21 cellular contexts compared by ENCODE assay signal in genomic region chr3:16316396-16316795, GRCh38. TPM values are rescaled to one million over a fixed set of nuclear protein-coding genes. Genes with fewer than 3 reads are reported as not detected.
DNase-seq lines count a peak whose midpoint lies in the region; ATAC-seq lines count a peak whose summit lies in the region.
"Had no signal": no experiment of that assay in that cellular context is flagged by ENCODE, and none has a peak within 500 bp of the region (broad histone marks: within the 10 kb centered on the region; RNA-seq: fewer than 3 reads in every experiment).

No MANE protein-coding gene starts in this region.

- peaks cover 62% of the 10 kb centered on the region for H3K36me3 ChIP-seq in CD4-positive, alpha-beta memory T cell (ENCODE audit: insufficient read depth, low read length)

- no peaks in the 10 kb centered on the region for H3K27me3 ChIP-seq in CD4-positive, alpha-beta memory T cell (ENCODE audit: insufficient read depth, low read length)
- H3K27me3 ChIP-seq: neutrophil, Peyer's patch, upper lobe of right lung had no signal

- no peak for ATAC-seq in activated CD8-positive, alpha-beta T cell treated with anti-CD3 and anti-CD28 coated beads, Interleukin-2, amount 10 ng/mL, durations not matched to agents 7 days and 5 days
- ATAC-seq in left lobe of liver = peak; percentile 32
- ATAC-seq in GM18511 (IDR thresholded peaks at IDR 0.05; ENCODE audit: unreplicated experiment) = no peak
- ATAC-seq in HG02973 (IDR thresholded peaks at IDR 0.05; ENCODE audit: unreplicated experiment) = no peak
- ATAC-seq: upper lobe of right lung had no signal

- no peaks in the 10 kb centered on the region for H3K9me3 ChIP-seq in CD4-positive, alpha-beta memory T cell (ENCODE audit: control insufficient read depth in 1 of 2, low read length in 2 of 2)
- H3K9me3 ChIP-seq: Caco-2, neutrophil, Peyer's patch, upper lobe of right lung had no signal

- CTCF ChIA-PET in CD4-positive, alpha-beta memory T cell (lab: Charles Lee; ENCODE audit: partially characterized antibody) = interaction anchor here (1.6 to 16.2 kb wide), 5 partner anchors 12 to 48 kb away, joined by 4 to 488 read pairs (median 132); partner anchors contain the start of genes DPH3 and OXNAD1
- CTCF ChIA-PET in activated CD8-positive, alpha-beta T cell treated with anti-CD3 and anti-CD28 coated beads, Interleukin-2, amount 10 ng/mL, durations not matched to agents 7 days and 5 days (lab: Charles Lee) = interaction anchor here (1.1 to 12.3 kb wide), 6 partner anchors 12 to 48 kb away, joined by 3 to 264 read pairs (median 40); partner anchors contain the start of genes DPH3 and OXNAD1

- no peak overlapping the region for H3K4me3 ChIP-seq in CD4-positive, alpha-beta memory T cell (ENCODE audit: low read length in 2 of 2)
- H3K4me3 ChIP-seq: lung, Peyer's patch, upper lobe of right lung had no signal

- no peak overlapping the region for H3K4me3 Mint-ChIP-seq in activated CD4-positive, alpha-beta T cell treated with anti-CD3 and anti-CD28 coated beads, Interleukin-2, amount 10 ng/mL, durations not matched to agents 24 days and 14 days
- H3K4me3 Mint-ChIP-seq in CD4-positive, alpha-beta memory T cell = peak overlapping the region in 3 of 8 donors; percentile 21 to 79 (median 58)
- H3K4me3 Mint-ChIP-seq in activated CD8-positive, alpha-beta T cell treated with anti-CD3 and anti-CD28 coated beads, Interleukin-2, amount 10 ng/mL, durations not matched to agents 7 days and 5 days = no peak overlapping the region

- peaks cover 84% of the 10 kb centered on the region for H3K4me1 Mint-ChIP-seq in activated CD4-positive, alpha-beta T cell treated with anti-CD3 and anti-CD28 coated beads, Interleukin-2, amount 10 ng/mL, durations not matched to agents 24 days and 14 days
- peaks cover 79 to 96% (median 86%) of the 10 kb centered on the region in 4 donors for H3K4me1 Mint-ChIP-seq in CD4-positive, alpha-beta memory T cell
- peaks cover 96% of the 10 kb centered on the region for H3K4me1 Mint-ChIP-seq in activated CD8-positive, alpha-beta T cell treated with anti-CD3 and anti-CD28 coated beads, Interleukin-2, amount 10 ng/mL, durations not matched to agents 7 days and 5 days (ENCODE audit: low read depth)

- POLR2A ChIA-PET in CD4-positive, alpha-beta memory T cell (lab: Charles Lee; ENCODE audit: partially characterized antibody) = interaction anchor here (0.8 to 14.2 kb wide), 7 partner anchors 12 to 196 kb away, joined by 3 to 361 read pairs (median 21); partner anchors contain the start of genes DPH3 and OXNAD1
- POLR2A ChIA-PET in activated CD8-positive, alpha-beta T cell treated with anti-CD3 and anti-CD28 coated beads, Interleukin-2, amount 10 ng/mL, durations not matched to agents 7 days and 5 days (lab: Charles Lee) = interaction anchor here (0.5 to 3.3 kb wide), 5 partner anchors 28 to 200 kb away, joined by 3 to 18 read pairs (median 3); partner anchors contain the start of genes DPH3 and OXNAD1

- peak; percentile 57 for DNase-seq in activated CD4-positive, alpha-beta T cell treated with anti-CD3 and anti-CD28 coated beads, Interleukin-2, amount 10 ng/mL, durations not matched to agents 24 days and 14 days
- DNase-seq in activated CD4-positive, alpha-beta T cell treated with anti-CD3 and anti-CD28 coated beads for 1 hour = no peak
- DNase-seq in CD4-positive, alpha-beta memory T cell = no peak
- no peak for DNase-seq in activated CD8-positive, alpha-beta T cell treated with anti-CD3 and anti-CD28 coated beads, Interleukin-2, amount 10 ng/mL, durations not matched to agents 7 days and 5 days
- DNase-seq in left lobe of liver (ENCODE audit: low spot score) (no peak), GF-D8 (lab: John Stamatoyannopoulos, UW) (no peak)
- DNase-seq: activated CD4-positive, alpha-beta T cell treated with anti-CD3 and anti-CD28 coated beads for 48 hours; activated naive CD4-positive, alpha-beta T cell treated with anti-CD3 and anti-CD28 coated beads, Interleukin-2, amount 50 U/mL, for 16 hours; Caco-2; HCEC 1CT; NCI-H1092 treated with DMSO at 0.1 percent for 48 hours; NCI-H1930; NCI-H526 treated with DMSO at 0.1 percent for 48 hours; Peyer's patch; substantia nigra; upper lobe of right lung had no signal

- H3K4me1 ChIP-seq in CD4-positive, alpha-beta memory T cell (ENCODE audit: insufficient read depth, low read length) = peaks cover 90% of the 10 kb centered on the region

- peaks cover 77% of the 10 kb centered on the region for H3K36me3 Mint-ChIP-seq in activated CD4-positive, alpha-beta T cell treated with anti-CD3 and anti-CD28 coated beads, Interleukin-2, amount 10 ng/mL, durations not matched to agents 24 days and 14 days (ENCODE audit: low read depth)
- peaks cover 55 to 86% of the 10 kb centered on the region in 2 donors for H3K36me3 Mint-ChIP-seq in CD4-positive, alpha-beta memory T cell
- H3K36me3 Mint-ChIP-seq in activated CD8-positive, alpha-beta T cell treated with anti-CD3 and anti-CD28 coated beads, Interleukin-2, amount 10 ng/mL, durations not matched to agents 7 days and 5 days (ENCODE audit: low read depth) = peaks cover 97% of the 10 kb centered on the region

- H3K27me3 Mint-ChIP-seq in activated CD4-positive, alpha-beta T cell treated with anti-CD3 and anti-CD28 coated beads, Interleukin-2, amount 10 ng/mL, durations not matched to agents 24 days and 14 days = no peaks in the 10 kb centered on the region
- no peaks in the 10 kb centered on the region for H3K27me3 Mint-ChIP-seq in CD4-positive, alpha-beta memory T cell
- H3K27me3 Mint-ChIP-seq in activated CD8-positive, alpha-beta T cell treated with anti-CD3 and anti-CD28 coated beads, Interleukin-2, amount 10 ng/mL, durations not matched to agents 7 days and 5 days (ENCODE audit: low read depth) = no peaks in the 10 kb centered on the region
- H3K27me3 Mint-ChIP-seq: progenitor cell of endocrine pancreas had no signal

- H3K9me3 Mint-ChIP-seq in activated CD4-positive, alpha-beta T cell treated with anti-CD3 and anti-CD28 coated beads, Interleukin-2, amount 10 ng/mL, durations not matched to agents 24 days and 14 days = no peaks in the 10 kb centered on the region
- H3K9me3 Mint-ChIP-seq in CD4-positive, alpha-beta memory T cell = peaks cover 0 to 1% (median 0%) of the 10 kb centered on the region in 8 donors
- no peaks in the 10 kb centered on the region for H3K9me3 Mint-ChIP-seq in activated CD8-positive, alpha-beta T cell treated with anti-CD3 and anti-CD28 coated beads, Interleukin-2, amount 10 ng/mL, durations not matched to agents 7 days and 5 days (ENCODE audit: insufficient read depth)

- intact Hi-C loops in activated CD4-positive, alpha-beta T cell treated with anti-CD3 and anti-CD28 coated beads, Interleukin-2, amount 10 ng/mL, durations not matched to agents 24 days and 14 days (cut with micrococcal nuclease) = no loop called here
- intact Hi-C loops in CD4-positive, alpha-beta memory T cell (cut with micrococcal nuclease) = no loop called here

- H3K27ac ChIP-seq in CD4-positive, alpha-beta memory T cell (ENCODE audit: low read depth, low read length) = no peak overlapping the region
- H3K27ac ChIP-seq: neutrophil, upper lobe of right lung had no signal

- no peak overlapping the region for H3K27ac Mint-ChIP-seq in activated CD4-positive, alpha-beta T cell treated with anti-CD3 and anti-CD28 coated beads, Interleukin-2, amount 10 ng/mL, durations not matched to agents 24 days and 14 days
- H3K27ac Mint-ChIP-seq in CD4-positive, alpha-beta memory T cell = peak overlapping the region; percentile 69 to 95 (median 85)
- peak overlapping the region; percentile 77 for H3K27ac Mint-ChIP-seq in activated CD8-positive, alpha-beta T cell treated with anti-CD3 and anti-CD28 coated beads, Interleukin-2, amount 10 ng/mL, durations not matched to agents 7 days and 5 days
- H3K27ac Mint-ChIP-seq: progenitor cell of endocrine pancreas had no signal

RNA-seq across cellular contexts. Expression of gene OXNAD1, which starts 51.4 kb away (rescaled TPM):
- total RNA-seq in activated CD4-positive, alpha-beta T cell treated with anti-CD3 and anti-CD28 coated beads, Interleukin-2, amount 10 ng/mL, durations not matched to agents 24 days and 14 days = 27.1 and 29.8 TPM in 2 replicates
- total RNA-seq in CD4-positive, alpha-beta memory T cell = 10 to 100 TPM; 78.5 to 84.7 TPM
- polyA plus RNA-seq in CD4-positive, alpha-beta memory T cell = 10 to 100 TPM; 61.7 to 68.0 TPM
- 10 to 100 TPM; 68.2 to 69.1 TPM for total RNA-seq in activated CD8-positive, alpha-beta T cell treated with anti-CD3 and anti-CD28 coated beads, Interleukin-2, amount 10 ng/mL, durations not matched to agents 7 days and 5 days
- total RNA-seq in left lobe of liver = 17.8 TPM

RNA-seq across cellular contexts. Expression of gene DPH3, which starts 51.7 kb away (rescaled TPM):
- total RNA-seq in activated CD4-positive, alpha-beta T cell treated with anti-CD3 and anti-CD28 coated beads, Interleukin-2, amount 10 ng/mL, durations not matched to agents 24 days and 14 days = 27.6 and 30.1 TPM in 2 replicates
- total RNA-seq in CD4-positive, alpha-beta memory T cell = 10 to 100 TPM; 15.2 to 15.4 TPM
- polyA plus RNA-seq in CD4-positive, alpha-beta memory T cell = 10 to 100 TPM; 19.6 to 39.7 TPM
- total RNA-seq in activated CD8-positive, alpha-beta T cell treated with anti-CD3 and anti-CD28 coated beads, Interleukin-2, amount 10 ng/mL, durations not matched to agents 7 days and 5 days = 10 to 100 TPM; 18.2 to 20.5 TPM
- total RNA-seq in left lobe of liver = 10.9 TPM
